Comparison of ENCODE assay signal across 16 cellular contexts in genomic region chr16:67210069-67210937, GRCh38. TPM values are rescaled to one million over a fixed set of nuclear protein-coding genes. Genes with fewer than 3 reads are reported as not detected.
A peak's percentile ranks its signal among the peaks of the same experiment; 100 is the strongest.
DNase-seq lines count a peak whose midpoint lies in the region.
"Had no signal": no experiment of that assay in that cellular context is flagged by ENCODE, and none has a peak within 500 bp of the region (broad histone marks: within the 10 kb centered on the region; RNA-seq: fewer than 3 reads in every experiment).

No MANE protein-coding gene starts in this region.

- no peaks in the 10 kb centered on the region for H3K4me1 Mint-ChIP-seq in activated T-cell treated with anti-CD3 and anti-CD28 coated beads, Interleukin-2, amount 50 U/mL, for 24 hours (ENCODE audit: low read depth)
- H3K4me1 Mint-ChIP-seq: IgD-negative memory B cell had no signal

- no peaks in the 10 kb centered on the region for H3K9me3 Mint-ChIP-seq in activated T-cell treated with anti-CD3 and anti-CD28 coated beads, Interleukin-2, amount 50 U/mL, for 24 hours
- H3K9me3 Mint-ChIP-seq: IgD-negative memory B cell had no signal

- peaks cover 13% of the 10 kb centered on the region for H3K36me3 Mint-ChIP-seq in activated T-cell treated with anti-CD3 and anti-CD28 coated beads, Interleukin-2, amount 50 U/mL, for 24 hours (ENCODE audit: low read depth)
- H3K36me3 Mint-ChIP-seq: IgD-negative memory B cell had no signal

- H3K27ac ChIP-seq in caudate nucleus (ENCODE audit: low read depth, low read length), result no peak overlapping the region
- H3K27ac ChIP-seq: Peyer's patch had no signal

- H3K27ac Mint-ChIP-seq in activated T-cell treated with anti-CD3 and anti-CD28 coated beads, Interleukin-2, amount 50 U/mL, for 24 hours, result peak overlapping the region; percentile 35
- H3K27ac Mint-ChIP-seq: IgD-negative memory B cell had no signal

- no peak for DNase-seq in activated T-cell treated with anti-CD3 and anti-CD28 coated beads, Interleukin-2, amount 50 U/mL, for 24 hours
- DNase-seq in activated T-cell treated with anti-CD3 and anti-CD28 coated beads for 4 hours (no peak), SK-N-DZ (ENCODE audit: low spot score) (peak; percentile 71), iPS-NIHi7 (ENCODE audit: extremely low spot score) (peak; percentile 22), caudate nucleus (lab: John Stamatoyannopoulos, UW) (no peak), NCI-H1417 (lab: John Stamatoyannopoulos, UW) (no peak)
- DNase-seq in central memory CD4-positive, alpha-beta T cell, result no peak
- DNase-seq: AML-193, COR-L47, NCI-H1436, NCI-H2029 treated with DMSO at 0.1 percent for 48 hours, NCI-H510A, NCI-H774, Peyer's patch, SIG-M5 had no signal

- no peaks in the 10 kb centered on the region for H3K27me3 Mint-ChIP-seq in activated T-cell treated with anti-CD3 and anti-CD28 coated beads, Interleukin-2, amount 50 U/mL, for 24 hours
- H3K27me3 Mint-ChIP-seq: IgD-negative memory B cell had no signal

- H3K4me3 Mint-ChIP-seq in activated T-cell treated with anti-CD3 and anti-CD28 coated beads, Interleukin-2, amount 50 U/mL, for 24 hours, result no peak overlapping the region
- H3K4me3 Mint-ChIP-seq: IgD-negative memory B cell had no signal

RNA-seq across cellular contexts. Expression of gene ELMO3, which starts 11.4 kb away (rescaled TPM):
- 1.8 and 3.1 TPM in 2 replicates for polyA plus RNA-seq in SK-N-DZ (2014; cell fraction: cytosol; rRNA removed)
- polyA plus RNA-seq in SK-N-DZ (2014; cell fraction: nucleus; rRNA removed), result 30.9 and 36.3 TPM in 2 replicates

RNA-seq across cellular contexts. Expression of gene TMEM208, which starts 16.6 kb away (rescaled TPM):
- polyA plus RNA-seq in SK-N-DZ (2014; cell fraction: cytosol; rRNA removed), result 61.0 and 71.6 TPM in 2 replicates
- 41.0 and 59.2 TPM in 2 replicates for polyA plus RNA-seq in SK-N-DZ (2014; cell fraction: nucleus; rRNA removed)

RNA-seq across cellular contexts. Expression of gene E2F4, which starts 18.3 kb away (rescaled TPM):
- 123 and 140 TPM in 2 replicates for polyA plus RNA-seq in SK-N-DZ (2014; cell fraction: cytosol; rRNA removed)
- polyA plus RNA-seq in SK-N-DZ (2014; cell fraction: nucleus; rRNA removed), result 436 and 437 TPM in 2 replicates

RNA-seq across cellular contexts. Expression of gene EXOC3L1, which starts 20.4 kb away (rescaled TPM):
- polyA plus RNA-seq in SK-N-DZ (2014; cell fraction: cytosol; rRNA removed), result 45.9 and 52.6 TPM in 2 replicates
- polyA plus RNA-seq in SK-N-DZ (2014; cell fraction: nucleus; rRNA removed), result 166 and 170 TPM in 2 replicates
- polyA plus RNA-seq: IgD-negative memory B cell had no signal

RNA-seq across cellular contexts. Expression of gene MATCAP1, which starts 26.5 kb away (rescaled TPM):
- polyA plus RNA-seq in SK-N-DZ (2014; cell fraction: cytosol; rRNA removed), result 63.5 and 79.1 TPM in 2 replicates
- polyA plus RNA-seq in SK-N-DZ (2014; cell fraction: nucleus; rRNA removed), result 425 and 497 TPM in 2 replicates

Comparison
In these comparisons a context has a peak if more than half of its experiments do, and no peak if none do; other contexts are left out.
1. DNase-seq: peak in SK-N-DZ (single experiment) and iPS-NIHi7 (single experiment); none in activated T-cell treated with anti-CD3 and anti-CD28 coated beads, Interleukin-2, amount 50 U/mL, for 24 hours (single experiment), activated T-cell treated with anti-CD3 and anti-CD28 coated beads for 4 hours (single experiment), central memory CD4-positive, alpha-beta T cell (single experiment), caudate nucleus (0 of 61) and NCI-H1417 (0 of 3).